Comparison of ENCODE assay signal across 9 cellular contexts in genomic region chr11:8959546-8960166, GRCh38. TPM values are rescaled to one million over a fixed set of nuclear protein-coding genes. Genes with fewer than 3 reads are reported as not detected.
A peak's percentile ranks its signal among the peaks of the same experiment; 100 is the strongest.
DNase-seq lines count a peak whose midpoint lies in the region; ATAC-seq and TF ChIP-seq lines count a peak whose summit lies in the region.
"Had no signal": no experiment of that assay in that cellular context is flagged by ENCODE, and none has a peak within 500 bp of the region (broad histone marks: within the 10 kb centered on the region; RNA-seq: fewer than 3 reads in every experiment).

No MANE protein-coding gene starts in this region.

- H3K27me3 ChIP-seq in SK-N-SH (ENCODE audit: insufficient read depth) (no peaks in the 10 kb centered on the region), dorsolateral prefrontal cortex (no peaks in the 10 kb centered on the region), muscle layer of colon (ENCODE audit: control insufficient read depth in 1 of 2, insufficient read depth in 2 of 2, low read length in 2 of 2) (no peaks in the 10 kb centered on the region)

- peaks cover 8 to 20% of the 10 kb centered on the region in 2 experiments for H3K36me3 ChIP-seq in SK-N-SH (replicated peaks in 1 of 2; ENCODE audit: control insufficient read depth in 1 of 2, insufficient read depth in 2 of 2, low read length in 1 of 2)
- H3K36me3 ChIP-seq in muscle layer of colon (ENCODE audit: insufficient read depth, low read length) = peaks cover 14% of the 10 kb centered on the region

- H3K4me3 ChIP-seq in SK-N-SH (ENCODE audit: low read depth in 2 of 2, low read length in 1 of 2) (peak overlapping the region in 1 of 2 experiments; percentile 14; a peak in 2 of 4 replicates), dorsolateral prefrontal cortex (peak overlapping the region in 4 of 59 donors; percentile 10 to 22 (median 16)), muscle layer of colon (ENCODE audit: low read depth in 1 of 2, low read length in 2 of 2) (no peak overlapping the region)

- ATAC-seq in GM21717 (IDR thresholded peaks at IDR 0.05; ENCODE audit: unreplicated experiment) = peak; percentile 50

- POLR2A ChIA-PET in SK-N-SH (lab: Yijun Ruan, JAX) = interaction anchor here (1.0 to 1.4 kb wide), 3 partner anchors 251 to 278 kb away, joined by 3 to 6 read pairs (median 3); partner anchors contain the start of genes RPL27A and TRIM66

- peak overlapping the region in 1 of 2 experiments; percentile 40; a peak in 1 of 4 replicates for H3K27ac ChIP-seq in SK-N-SH (ENCODE audit: low read depth in 2 of 2, low read length in 1 of 2)
- peak overlapping the region in 21 of 59 donors; percentile 1 to 71 (median 21) for H3K27ac ChIP-seq in dorsolateral prefrontal cortex
- peak overlapping the region; percentile 52 for H3K27ac ChIP-seq in muscle layer of colon (ENCODE audit: low read depth, low read length)

- peaks cover 5% of the 10 kb centered on the region for H3F3A ChIP-seq in SK-N-SH (replicated peaks; ENCODE audit: insufficient read depth)

- H3K9me2 ChIP-seq in SK-N-SH = no peaks in the 10 kb centered on the region

- DNase-seq in activated naive CD4-positive, alpha-beta T cell treated with Interleukin-2 at 50 U/mL for 16 hours = peak; percentile 2
- DNase-seq in activated naive CD4-positive, alpha-beta T cell treated with anti-CD3 and anti-CD28 coated beads, Interleukin-2, amount 50 U/mL, for 16 hours = no peak
- DNase-seq in Kasumi-1 (lab: John Stamatoyannopoulos, UW) (peak; percentile 79 to 85), SK-N-SH (peak; percentile 67), dorsolateral prefrontal cortex (peak in 1 of 10 donors; percentile 15)
- DNase-seq in stimulated activated naive CD4-positive, alpha-beta T cell treated with Interleukin-2 at 50 U/mL for 16 hours (lab: John Stamatoyannopoulos, UW) = no peak
- DNase-seq: left cardiac atrium had no signal

- H4K20me1 ChIP-seq in SK-N-SH (ENCODE audit: insufficient read depth) = no peaks in the 10 kb centered on the region

- TF ChIP-seq EP300 in SK-N-SH (IDR thresholded peaks at IDR 0.05; ENCODE audit: borderline replicate concordance in 1 of 2, low read depth in 1 of 2, low read length in 1 of 2) = no peak

- no peak overlapping the region for H2AFZ ChIP-seq in SK-N-SH (ENCODE audit: low read depth)

- no peaks in the 10 kb centered on the region for H3K9me3 ChIP-seq in SK-N-SH
- H3K9me3 ChIP-seq in muscle layer of colon (ENCODE audit: low read length) = no peaks in the 10 kb centered on the region

- TF ChIP-seq CTCF in SK-N-SH (IDR thresholded peaks at IDR 0.05) (peak; percentile 74), dorsolateral prefrontal cortex (IDR thresholded peaks at IDR 0.05 in 54 of 56, conservative IDR thresholded peaks at IDR 0.05 in 2 of 56; ENCODE audit: low read depth in 1 of 56, partially characterized antibody in 56 of 56) (peak in 53 of 56 donors; percentile 12 to 70 (median 45))

- intact Hi-C loops in dorsolateral prefrontal cortex (cut with DNase I) = loop anchor here (5.0 to 10.0 kb wide), 4 partner anchors 175 to 425 kb away; partner anchors contain the start of genes IPO7 (in 1 of the 2), RPL27A (in 1 of the 2) and TRIM66 (in 1 of the 2)

- peak overlapping the region; percentile 67 for H3K4me2 ChIP-seq in SK-N-SH

- peaks cover 9 to 12% of the 10 kb centered on the region in 2 experiments; a peak in 3 of 4 replicates for H3K4me1 ChIP-seq in SK-N-SH (ENCODE audit: control insufficient read depth in 1 of 2, insufficient read depth in 2 of 2, low read depth in 1 of 2, low read length in 1 of 2)
- peaks cover 25% of the 10 kb centered on the region for H3K4me1 ChIP-seq in muscle layer of colon (ENCODE audit: insufficient read depth, low read length)

- no peak overlapping the region for H3K9ac ChIP-seq in SK-N-SH
- H3K9ac ChIP-seq in muscle layer of colon (ENCODE audit: low read length) = no peak overlapping the region

- 39% methylated on average over 2 of the region's 2 CpGs for WGBS in SK-N-SH (ENCODE audit: low lambda C conversion rate)

- peak; percentile 81 for TF ChIP-seq RAD21 in SK-N-SH (IDR thresholded peaks at IDR 0.05; ENCODE audit: low read length)

- peaks cover 71% of the 10 kb centered on the region for H3K79me2 ChIP-seq in SK-N-SH (ENCODE audit: insufficient read depth)

- CTCF ChIA-PET in SK-N-SH (lab: Yijun Ruan, JAX) = interaction anchor here (0.7 to 2.1 kb wide), 32 partner anchors 10 to 953 kb away, joined by 3 to 23 read pairs (median 4); partner anchors contain the start of genes ASCL3 and C11orf16

TF ChIP-seq in SK-N-SH, 30 proteins besides CTCF, POLR2A, EP300 and RAD21:
- TF ChIP-seq FOXM1 (IDR thresholded peaks at IDR 0.05; ENCODE audit: low read depth) = no peak
- peak; percentile 61 for TF ChIP-seq SMC3 (IDR thresholded peaks at IDR 0.05; ENCODE audit: low read depth, low read length)

RNA-seq across cellular contexts. Expression of gene TMEM9B, which starts 4.6 kb away (rescaled TPM):
- 21.8 and 29.3 TPM in 2 replicates for polyA plus RNA-seq in SK-N-SH (2012; rRNA removed)
- polyA plus RNA-seq in SK-N-SH (2012; cell fraction: cytosol; rRNA removed) = 35.0 and 40.0 TPM in 2 replicates
- polyA plus RNA-seq in SK-N-SH (2012; cell fraction: nucleus; rRNA removed) = 3.8 and 9.8 TPM in 2 replicates
- 10 to 100 TPM; 33.7 to 59.4 (median 47.3) TPM for total RNA-seq in dorsolateral prefrontal cortex

RNA-seq across cellular contexts. Expression of gene ASCL3, which starts 16.8 kb away (rescaled TPM):
- not detected in 2 replicates for polyA plus RNA-seq in SK-N-SH (2012; rRNA removed)
- polyA plus RNA-seq in SK-N-SH (2012; cell fraction: cytosol; rRNA removed) = not detected in 2 replicates
- not detected in 2 replicates for polyA plus RNA-seq in SK-N-SH (2012; cell fraction: nucleus; rRNA removed)
- not detected for total RNA-seq in dorsolateral prefrontal cortex
- total RNA-seq: left cardiac atrium had no signal

RNA-seq across cellular contexts. Expression of gene C11orf16, which starts 26.9 kb away (rescaled TPM):
- not detected in 2 replicates for polyA plus RNA-seq in SK-N-SH (2012; rRNA removed)
- polyA plus RNA-seq in SK-N-SH (2012; cell fraction: cytosol; rRNA removed) = not detected in 2 replicates
- polyA plus RNA-seq in SK-N-SH (2012; cell fraction: nucleus; rRNA removed) = not detected in 2 replicates
- not detected for total RNA-seq in dorsolateral prefrontal cortex
- total RNA-seq: left cardiac atrium had no signal

RNA-seq across cellular contexts. Expression of gene NRIP3, which starts 44.1 kb away (rescaled TPM):
- polyA plus RNA-seq in SK-N-SH (2012; rRNA removed) = 2.1 and 2.6 TPM in 2 replicates
- 1.7 and 2.3 TPM in 2 replicates for polyA plus RNA-seq in SK-N-SH (2012; cell fraction: cytosol; rRNA removed)
- 1.7 and 3.4 TPM in 2 replicates for polyA plus RNA-seq in SK-N-SH (2012; cell fraction: nucleus; rRNA removed)
- 10 to 100 TPM; 10.8 to 77.6 (median 44.5) TPM for total RNA-seq in dorsolateral prefrontal cortex

RNA-seq across cellular contexts. Expression of gene AKIP1, which starts 48.7 kb away (rescaled TPM):
- 47.9 and 55.3 TPM in 2 replicates for polyA plus RNA-seq in SK-N-SH (2012; rRNA removed)
- 53.6 and 56.8 TPM in 2 replicates for polyA plus RNA-seq in SK-N-SH (2012; cell fraction: cytosol; rRNA removed)
- 24.1 and 28.4 TPM in 2 replicates for polyA plus RNA-seq in SK-N-SH (2012; cell fraction: nucleus; rRNA removed)
- 10 to 100 TPM; 15.2 to 35.0 (median 22.7) TPM for total RNA-seq in dorsolateral prefrontal cortex

Comparison
In these comparisons a context has a peak if more than half of its experiments do, and no peak if none do; other contexts are left out.
1. DNase-seq: peak in activated naive CD4-positive, alpha-beta T cell treated with Interleukin-2 at 50 U/mL for 16 hours (single experiment), Kasumi-1 (2 of 2) and SK-N-SH (single experiment); none in activated naive CD4-positive, alpha-beta T cell treated with anti-CD3 and anti-CD28 coated beads, Interleukin-2, amount 50 U/mL, for 16 hours (single experiment) and stimulated activated naive CD4-positive, alpha-beta T cell treated with Interleukin-2 at 50 U/mL for 16 hours (single experiment).